Comparison of ENCODE assay signal across 10 cellular contexts in the genomic region with DNA sequence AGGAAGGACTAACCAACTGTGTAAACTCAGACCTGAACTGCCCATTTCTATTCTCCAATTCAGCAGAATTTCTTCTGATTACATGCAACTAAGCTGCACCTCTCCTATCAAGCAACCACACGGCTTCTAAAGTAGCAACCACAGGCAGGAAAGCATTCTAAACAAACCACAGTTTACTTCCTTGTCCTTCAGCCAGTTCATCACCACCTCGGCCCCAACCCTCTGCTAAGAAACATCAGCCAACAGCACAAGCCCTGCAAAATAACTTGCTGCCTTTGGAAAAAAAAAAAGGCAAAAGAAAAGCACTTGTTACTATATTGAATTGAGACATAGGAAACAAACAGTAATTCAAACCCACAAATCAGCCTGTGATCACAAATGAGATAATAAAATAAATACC.
DNase-seq lines count a peak whose midpoint lies in the region; ATAC-seq and TF ChIP-seq lines count a peak whose summit lies in the region.
"Had no signal": no experiment of that assay in that cellular context is flagged by ENCODE, and none has a peak within 500 bp of the region (broad histone marks: within the 10 kb centered on the region; RNA-seq: fewer than 3 reads in every experiment).

No MANE protein-coding gene starts in this region.

- TF ChIP-seq CTCF in astrocyte of the cerebellum (IDR thresholded peaks at IDR 0.05; ENCODE audit: low read depth, low read length, missing control alignments), result no peak

- no peak overlapping the region for H3K4me3 ChIP-seq in astrocyte of the cerebellum (ENCODE audit: low read depth, low read length)
- H3K4me3 ChIP-seq: esophagus squamous epithelium had no signal

- in situ Hi-C loops in astrocyte of the cerebellum (cut with HindIII; ENCODE audit: low sequenced_read_pairs), result no loop called here

- ATAC-seq in HG02623 (IDR thresholded peaks at IDR 0.05; ENCODE audit: unreplicated experiment), result no peak

- DNase-seq in NCI-H2107 treated with DMSO at 0.1 percent for 48 hours (lab: John Stamatoyannopoulos, UW; ENCODE audit: unreplicated experiment) (peak; percentile 29), NCI-H2107 (lab: John Stamatoyannopoulos, UW) (no peak), T-helper 1 cell (peak in 4 of 5 donors; percentile 35 to 86 (median 42)), astrocyte of the cerebellum (ENCODE audit: low read depth) (peak; percentile 61), DMS 273 (lab: John Stamatoyannopoulos, UW; ENCODE audit: unreplicated experiment) (no peak), putamen (ENCODE audit: low spot score) (no peak)
- DNase-seq in stimulated activated CD8-positive, alpha-beta memory T cell treated with anti-CD3 and anti-CD28 coated beads, Interleukin-12 subunit alpha, Interleukin-12 subunit beta, amount 100 ng/mL, for 1 hour (ENCODE audit: low read depth), result peak; percentile 28
- DNase-seq: esophagus squamous epithelium, NCI-H446 had no signal

Comparison
In these comparisons a context has a peak if more than half of its experiments do, and no peak if none do; other contexts are left out.
1. DNase-seq: peak in NCI-H2107 treated with DMSO at 0.1 percent for 48 hours (single experiment), T-helper 1 cell (4 of 5), astrocyte of the cerebellum (single experiment) and stimulated activated CD8-positive, alpha-beta memory T cell treated with anti-CD3 and anti-CD28 coated beads, Interleukin-12 subunit alpha, Interleukin-12 subunit beta, amount 100 ng/mL, for 1 hour (single experiment); none in NCI-H2107 (single experiment), DMS 273 (single experiment) and putamen (single experiment).